In the genomic region with DNA sequence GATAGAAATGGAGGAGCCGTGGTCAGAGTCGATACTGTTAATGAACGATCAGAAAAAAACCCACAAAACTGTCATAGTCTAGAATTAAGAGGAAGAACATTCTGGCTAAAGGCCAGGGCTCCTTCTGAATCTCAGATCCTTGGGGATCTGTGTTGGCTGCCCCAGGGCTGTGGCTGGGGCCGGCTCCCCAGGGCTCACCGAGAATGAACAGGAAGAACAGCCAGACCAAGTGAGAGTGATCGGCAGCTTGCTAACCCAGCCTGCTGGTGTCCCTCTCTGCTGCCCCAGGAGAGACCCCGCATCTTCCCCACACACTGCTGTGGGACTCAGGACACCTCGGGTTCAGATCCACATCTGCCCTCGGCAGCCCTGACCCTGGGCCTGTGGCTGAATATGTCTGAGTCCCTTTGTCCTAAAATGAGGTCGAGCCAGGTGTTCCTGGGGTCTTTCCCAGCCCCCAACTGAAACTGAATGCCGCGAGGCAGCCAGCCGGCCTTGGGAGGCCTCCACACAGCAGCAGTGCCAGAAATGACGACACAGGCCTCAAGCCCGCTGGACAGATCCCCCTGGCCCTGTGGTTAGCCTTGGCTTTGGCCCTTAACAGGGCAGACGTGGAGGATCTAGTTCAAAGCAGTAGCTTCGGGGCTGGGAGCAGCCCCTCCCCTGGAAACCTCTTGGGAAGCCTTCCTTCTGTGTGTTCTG, we compare ENCODE assay signal across 10 cellular contexts. TPM values are rescaled to one million over a fixed set of nuclear protein-coding genes. Genes with fewer than 3 reads are reported as not detected.
DNase-seq lines count a peak whose midpoint lies in the region; ATAC-seq and TF ChIP-seq lines count a peak whose summit lies in the region.
"Had no signal": no experiment of that assay in that cellular context is flagged by ENCODE, and none has a peak within 500 bp of the region (broad histone marks: within the 10 kb centered on the region; RNA-seq: fewer than 3 reads in every experiment).

No MANE protein-coding gene starts in this region.

- intact Hi-C loops in cardiac septum (cut with DNase I) (loop anchor here (5.0 kb wide), 1 partner anchor 35 kb away; no protein-coding TSS in a partner anchor), posterior cingulate gyrus (cut with DNase I) (no loop called here)

- no peak for ATAC-seq in HG03175 (IDR thresholded peaks at IDR 0.05; ENCODE audit: unreplicated experiment)
- ATAC-seq: CD8-positive, alpha-beta T cell had no signal

- peak; percentile 88 for DNase-seq in AG20443 (ENCODE audit: low spot score)
- DNase-seq in amygdala (lab: John Stamatoyannopoulos, UW), result peak in 29 of 56 donors; percentile 3 to 75 (median 32)
- DNase-seq in cardiac septum (ENCODE audit: low spot score), result peak; percentile 72
- peak in 6 of 10 donors; percentile 33 to 88 (median 58) for DNase-seq in posterior cingulate gyrus
- no peak for DNase-seq in DMS53 (lab: John Stamatoyannopoulos, UW)
- no peak for DNase-seq in SKM-1 treated with dmso at 0.1 percent for 144 hours (lab: John Stamatoyannopoulos, UW; ENCODE audit: unreplicated experiment)
- DNase-seq in erythroblast (lab: John Stamatoyannopoulos, UW), result no peak
- DNase-seq: CD8-positive, alpha-beta T cell; SW 1271 had no signal

- no peak for TF ChIP-seq POLR2A in erythroblast (IDR thresholded peaks at IDR 0.05; ENCODE audit: low read length)

RNA-seq across cellular contexts. Expression of gene CLEC18A, which starts 23.9 kb away (rescaled TPM):
- total RNA-seq in cardiac septum, result 0.13 TPM

Comparison
In these comparisons a context has a peak if more than half of its experiments do, and no peak if none do; other contexts are left out.
1. DNase-seq: peak in AG20443 (single experiment), amygdala (29 of 56), cardiac septum (single experiment) and posterior cingulate gyrus (6 of 10); none in DMS53 (single experiment), SKM-1 treated with dmso at 0.1 percent for 144 hours (single experiment) and erythroblast (0 of 2).